22 cellular contexts compared by ENCODE assay signal in the genomic region with DNA sequence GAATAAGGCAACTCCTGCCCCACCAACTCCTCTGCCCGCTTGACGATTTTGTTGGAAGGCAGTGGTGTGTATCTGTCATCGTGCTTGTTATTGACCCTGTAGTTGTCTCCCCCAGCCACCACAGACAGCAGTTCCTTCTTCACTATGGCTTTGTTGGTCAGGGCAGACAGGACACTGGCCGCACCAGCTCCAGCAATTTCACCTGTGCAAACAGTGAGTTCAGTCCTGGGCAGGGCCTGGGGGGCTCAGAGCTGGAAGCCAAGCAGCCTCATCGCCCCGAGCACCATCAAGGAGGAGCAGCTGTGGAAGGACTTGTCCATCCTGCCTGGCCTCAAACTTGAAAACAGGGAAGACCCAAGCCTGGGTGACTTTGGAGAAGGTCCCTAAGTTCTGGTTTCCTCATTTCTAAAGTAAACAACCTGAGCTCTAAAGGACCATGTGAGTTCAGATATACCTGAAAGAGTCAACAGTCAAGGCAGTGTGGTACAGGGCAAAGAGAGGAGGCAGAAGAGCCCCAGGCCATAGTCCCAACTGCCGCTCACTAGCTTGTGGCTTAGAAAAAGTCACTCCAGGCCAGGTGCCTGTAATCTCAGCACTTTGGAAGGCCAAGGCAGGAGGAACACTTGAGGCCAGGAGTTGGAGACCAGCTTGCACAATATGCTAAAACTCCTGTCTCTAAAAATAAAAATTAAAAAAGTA. TPM values are rescaled to one million over a fixed set of nuclear protein-coding genes. Genes with fewer than 3 reads are reported as not detected.
"Had no signal": no experiment of that assay in that cellular context is flagged by ENCODE, and none has a peak within 500 bp of the region (broad histone marks: within the 10 kb centered on the region; RNA-seq: fewer than 3 reads in every experiment).

No MANE protein-coding gene starts in this region.

- H3K4me3 Mint-ChIP-seq: activated CD4-positive, alpha-beta T cell treated with anti-CD3 and anti-CD28 coated beads for 36 hours; activated naive CD4-positive, alpha-beta T cell treated with anti-CD3 and anti-CD28 coated beads for 36 hours; activated naive CD8-positive, alpha-beta T cell treated with anti-CD3 and anti-CD28 coated beads, Interleukin-2, amount 50 U/mL, for 24 hours; endodermal cell; naive thymus-derived CD8-positive, alpha-beta T cell; stimulated activated naive B cell treated with anti-CD40 and anti-IgM and Interleukin-4, amounts not matched to agents 10 μg/mL and 1 μg/mL and 100 μg/mL, for 72 hours had no signal

- H3K27me3 ChIP-seq: heart right ventricle, neutrophil, tibial nerve had no signal

- DNase-seq: activated CD4-positive, alpha-beta T cell treated with anti-CD3 and anti-CD28 coated beads for 36 hours; activated CD8-positive, alpha-beta memory T cell treated with anti-CD3 and anti-CD28 coated beads for 24 hours; activated naive CD4-positive, alpha-beta T cell treated with anti-CD3 and anti-CD28 coated beads for 36 hours; activated naive CD8-positive, alpha-beta T cell treated with anti-CD3 and anti-CD28 coated beads, Interleukin-2, amount 50 U/mL, for 24 hours; activated T-cell treated with anti-CD3 and anti-CD28 coated beads for 4 hours; aorta; endodermal cell; heart right ventricle; left cardiac atrium; naive thymus-derived CD8-positive, alpha-beta T cell; stimulated activated CD4-positive, alpha-beta T cell treated with anti-CD3 and anti-CD28 coated beads, Interleukin-4, amount 100 ng/mL, for 1 hour; stimulated activated naive B cell treated with anti-CD40 and anti-IgM and Interleukin-4, amounts not matched to agents 10 μg/mL and 1 μg/mL and 100 μg/mL, for 72 hours; WERI-Rb-1 had no signal

- H3K27me3 Mint-ChIP-seq: activated CD4-positive, alpha-beta T cell treated with anti-CD3 and anti-CD28 coated beads for 36 hours; activated naive CD8-positive, alpha-beta T cell treated with anti-CD3 and anti-CD28 coated beads, Interleukin-2, amount 50 U/mL, for 24 hours; naive thymus-derived CD8-positive, alpha-beta T cell had no signal

- H3K36me3 Mint-ChIP-seq: naive thymus-derived CD8-positive, alpha-beta T cell; stimulated activated naive B cell treated with anti-CD40 and anti-IgM and Interleukin-4, amounts not matched to agents 10 μg/mL and 1 μg/mL and 100 μg/mL, for 72 hours had no signal

- H3K9me3 ChIP-seq: heart right ventricle, neutrophil, tibial nerve had no signal

- ATAC-seq: activated CD4-positive, alpha-beta T cell treated with anti-CD3 and anti-CD28 coated beads for 36 hours; activated naive CD8-positive, alpha-beta T cell treated with anti-CD3 and anti-CD28 coated beads, Interleukin-2, amount 50 U/mL, for 24 hours; heart right ventricle; left cardiac atrium; naive thymus-derived CD8-positive, alpha-beta T cell; stimulated activated naive B cell treated with anti-CD40 and anti-IgM and Interleukin-4, amounts not matched to agents 10 μg/mL and 1 μg/mL and 100 μg/mL, for 72 hours had no signal

- H3K27ac Mint-ChIP-seq: activated CD4-positive, alpha-beta T cell treated with anti-CD3 and anti-CD28 coated beads for 36 hours; activated naive CD4-positive, alpha-beta T cell treated with anti-CD3 and anti-CD28 coated beads for 36 hours; activated naive CD8-positive, alpha-beta T cell treated with anti-CD3 and anti-CD28 coated beads, Interleukin-2, amount 50 U/mL, for 24 hours; endodermal cell; stimulated activated naive B cell treated with anti-CD40 and anti-IgM and Interleukin-4, amounts not matched to agents 10 μg/mL and 1 μg/mL and 100 μg/mL, for 72 hours had no signal

- H3K4me3 ChIP-seq: heart right ventricle, tibial nerve had no signal

- H3K9me3 Mint-ChIP-seq: activated naive CD4-positive, alpha-beta T cell treated with anti-CD3 and anti-CD28 coated beads for 36 hours; activated naive CD8-positive, alpha-beta T cell treated with anti-CD3 and anti-CD28 coated beads, Interleukin-2, amount 50 U/mL, for 24 hours; endodermal cell; naive thymus-derived CD8-positive, alpha-beta T cell; stimulated activated naive B cell treated with anti-CD40 and anti-IgM and Interleukin-4, amounts not matched to agents 10 μg/mL and 1 μg/mL and 100 μg/mL, for 72 hours had no signal

- H3K36me3 ChIP-seq: heart right ventricle, neutrophil, tibial nerve, WERI-Rb-1 had no signal

- H3K27ac ChIP-seq: heart right ventricle, neutrophil, tibial nerve, WERI-Rb-1 had no signal

RNA-seq across cellular contexts. Expression of a gene that starts 4.6 kb away (rescaled TPM):
- total RNA-seq: activated CD4-positive, alpha-beta T cell treated with anti-CD3 and anti-CD28 coated beads for 36 hours; activated naive CD4-positive, alpha-beta T cell treated with anti-CD3 and anti-CD28 coated beads for 36 hours; aorta; chondrocyte; dermis microvascular lymphatic vessel endothelial cell; endodermal cell; frontal cortex; mononuclear cell; naive thymus-derived CD8-positive, alpha-beta T cell; renal cortical epithelial cell; subcutaneous adipose tissue had no signal
- polyA plus RNA-seq: heart right ventricle had no signal

RNA-seq across cellular contexts. Expression of a gene that starts 52.7 kb away (rescaled TPM):
- total RNA-seq: activated CD4-positive, alpha-beta T cell treated with anti-CD3 and anti-CD28 coated beads for 36 hours; activated naive CD4-positive, alpha-beta T cell treated with anti-CD3 and anti-CD28 coated beads for 36 hours; chondrocyte; dermis microvascular lymphatic vessel endothelial cell; epithelial cell of proximal tubule; frontal cortex; naive thymus-derived CD8-positive, alpha-beta T cell; renal cortical epithelial cell had no signal
- polyA plus RNA-seq: aorta; naive thymus-derived CD8-positive, alpha-beta T cell had no signal
